Comparison of ENCODE assay signal across 1 cellular context in the genomic region with DNA sequence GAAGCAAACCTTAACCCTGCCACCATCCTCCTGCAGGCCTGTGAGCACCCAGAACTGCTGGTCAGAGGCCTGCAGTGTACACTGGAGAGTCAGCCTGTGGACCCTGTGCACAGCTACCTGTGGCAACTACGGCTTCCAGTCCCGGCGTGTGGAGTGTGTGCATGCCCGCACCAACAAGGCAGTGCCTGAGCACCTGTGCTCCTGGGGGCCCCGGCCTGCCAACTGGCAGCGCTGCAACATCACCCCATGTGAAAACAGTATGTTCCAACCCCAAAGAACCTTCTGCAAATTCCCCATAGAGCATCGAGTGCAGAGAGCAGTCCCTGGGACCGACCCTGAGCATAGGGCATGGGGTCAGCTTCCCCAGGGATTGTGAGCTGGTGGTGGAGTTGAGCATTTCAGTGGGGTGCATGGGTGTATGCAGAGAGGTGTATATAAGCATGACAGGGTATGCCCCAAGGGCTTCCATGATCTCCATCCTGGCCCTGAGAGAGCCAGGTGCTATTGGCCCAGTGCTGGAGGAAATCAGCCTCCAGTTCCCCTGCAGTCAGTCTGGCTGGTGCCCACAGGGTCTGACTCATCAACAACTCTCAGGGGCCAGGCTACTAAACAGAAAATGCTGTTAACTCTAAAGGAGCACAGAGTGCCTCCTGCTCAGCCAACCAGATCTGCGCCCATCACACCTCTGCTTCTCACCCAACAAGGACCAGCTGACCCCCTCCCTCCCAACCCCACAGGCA.
TF ChIP-seq lines count a peak whose summit lies in the region.

No MANE protein-coding gene starts in this region.

TF ChIP-seq in GM12878, 131 proteins besides CTCF, POLR2A, EP300 and RAD21 (continued from another document):
- TF ChIP-seq, protein P1, sequence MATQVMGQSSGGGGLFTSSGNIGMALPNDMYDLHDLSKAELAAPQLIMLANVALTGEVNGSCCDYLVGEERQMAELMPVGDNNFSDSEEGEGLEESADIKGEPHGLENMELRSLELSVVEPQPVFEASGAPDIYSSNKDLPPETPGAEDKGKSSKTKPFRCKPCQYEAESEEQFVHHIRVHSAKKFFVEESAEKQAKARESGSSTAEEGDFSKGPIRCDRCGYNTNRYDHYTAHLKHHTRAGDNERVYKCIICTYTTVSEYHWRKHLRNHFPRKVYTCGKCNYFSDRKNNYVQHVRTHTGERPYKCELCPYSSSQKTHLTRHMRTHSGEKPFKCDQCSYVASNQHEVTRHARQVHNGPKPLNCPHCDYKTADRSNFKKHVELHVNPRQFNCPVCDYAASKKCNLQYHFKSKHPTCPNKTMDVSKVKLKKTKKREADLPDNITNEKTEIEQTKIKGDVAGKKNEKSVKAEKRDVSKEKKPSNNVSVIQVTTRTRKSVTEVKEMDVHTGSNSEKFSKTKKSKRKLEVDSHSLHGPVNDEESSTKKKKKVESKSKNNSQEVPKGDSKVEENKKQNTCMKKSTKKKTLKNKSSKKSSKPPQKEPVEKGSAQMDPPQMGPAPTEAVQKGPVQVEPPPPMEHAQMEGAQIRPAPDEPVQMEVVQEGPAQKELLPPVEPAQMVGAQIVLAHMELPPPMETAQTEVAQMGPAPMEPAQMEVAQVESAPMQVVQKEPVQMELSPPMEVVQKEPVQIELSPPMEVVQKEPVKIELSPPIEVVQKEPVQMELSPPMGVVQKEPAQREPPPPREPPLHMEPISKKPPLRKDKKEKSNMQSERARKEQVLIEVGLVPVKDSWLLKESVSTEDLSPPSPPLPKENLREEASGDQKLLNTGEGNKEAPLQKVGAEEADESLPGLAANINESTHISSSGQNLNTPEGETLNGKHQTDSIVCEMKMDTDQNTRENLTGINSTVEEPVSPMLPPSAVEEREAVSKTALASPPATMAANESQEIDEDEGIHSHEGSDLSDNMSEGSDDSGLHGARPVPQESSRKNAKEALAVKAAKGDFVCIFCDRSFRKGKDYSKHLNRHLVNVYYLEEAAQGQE (IDR thresholded peaks at IDR 0.05; ENCODE audit: low read depth, low read length), result no peak
- TF ChIP-seq BMI1 (IDR thresholded peaks at IDR 0.05; ENCODE audit: borderline replicate concordance) (no peak), EED (IDR thresholded peaks at IDR 0.05; ENCODE audit: low read depth) (no peak), RFX5 (IDR thresholded peaks at IDR 0.05; ENCODE audit: low read depth, low read length) (no peak), SRF (IDR thresholded peaks at IDR 0.05; ENCODE audit: low read depth in 2 of 2, low read length in 2 of 2) (no peak), ZNF24 (IDR thresholded peaks at IDR 0.05) (no peak), NR2C2 (IDR thresholded peaks at IDR 0.05; ENCODE audit: borderline replicate concordance, control insufficient read depth, insufficient read length, low read depth) (no peak), FOXK2 (IDR thresholded peaks at IDR 0.05) (no peak), TBL1XR1 (IDR thresholded peaks at IDR 0.05; ENCODE audit: low read depth, low read length) (no peak), HCFC1 (IDR thresholded peaks at IDR 0.05; ENCODE audit: low read length) (no peak), TAF1 (IDR thresholded peaks at IDR 0.05; ENCODE audit: borderline replicate concordance, low read depth, low read length) (no peak), BHLHE40 (IDR thresholded peaks at IDR 0.05; ENCODE audit: borderline replicate concordance in 1 of 2, low read depth in 2 of 2, low read length in 1 of 2) (no peak), ZSCAN29 (IDR thresholded peaks at IDR 0.05) (no peak), HDAC6 (IDR thresholded peaks at IDR 0.05; ENCODE audit: unreplicated experiment) (no peak), CEBPB (IDR thresholded peaks at IDR 0.05; ENCODE audit: borderline replicate concordance in 1 of 2, low read depth in 2 of 2, low read length in 2 of 2) (no peak)
- TF ChIP-seq, protein P2, sequence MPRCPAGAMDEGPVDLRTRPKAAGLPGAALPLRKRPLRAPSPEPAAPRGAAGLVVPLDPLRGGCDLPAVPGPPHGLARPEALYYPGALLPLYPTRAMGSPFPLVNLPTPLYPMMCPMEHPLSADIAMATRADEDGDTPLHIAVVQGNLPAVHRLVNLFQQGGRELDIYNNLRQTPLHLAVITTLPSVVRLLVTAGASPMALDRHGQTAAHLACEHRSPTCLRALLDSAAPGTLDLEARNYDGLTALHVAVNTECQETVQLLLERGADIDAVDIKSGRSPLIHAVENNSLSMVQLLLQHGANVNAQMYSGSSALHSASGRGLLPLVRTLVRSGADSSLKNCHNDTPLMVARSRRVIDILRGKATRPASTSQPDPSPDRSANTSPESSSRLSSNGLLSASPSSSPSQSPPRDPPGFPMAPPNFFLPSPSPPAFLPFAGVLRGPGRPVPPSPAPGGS (IDR thresholded peaks at IDR 0.05; ENCODE audit: borderline replicate concordance, insufficient read depth, low read depth, low read length, poor library complexity, severe bottlenecking), result no peak
- TF ChIP-seq, protein P3, sequence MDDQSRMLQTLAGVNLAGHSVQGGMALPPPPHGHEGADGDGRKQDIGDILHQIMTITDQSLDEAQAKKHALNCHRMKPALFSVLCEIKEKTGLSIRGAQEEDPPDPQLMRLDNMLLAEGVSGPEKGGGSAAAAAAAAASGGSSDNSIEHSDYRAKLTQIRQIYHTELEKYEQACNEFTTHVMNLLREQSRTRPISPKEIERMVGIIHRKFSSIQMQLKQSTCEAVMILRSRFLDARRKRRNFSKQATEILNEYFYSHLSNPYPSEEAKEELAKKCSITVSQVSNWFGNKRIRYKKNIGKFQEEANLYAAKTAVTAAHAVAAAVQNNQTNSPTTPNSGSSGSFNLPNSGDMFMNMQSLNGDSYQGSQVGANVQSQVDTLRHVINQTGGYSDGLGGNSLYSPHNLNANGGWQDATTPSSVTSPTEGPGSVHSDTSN (IDR thresholded peaks at IDR 0.05; ENCODE audit: insufficient replicate concordance, low read depth, low read length), result no peak
- TF ChIP-seq, protein P4, sequence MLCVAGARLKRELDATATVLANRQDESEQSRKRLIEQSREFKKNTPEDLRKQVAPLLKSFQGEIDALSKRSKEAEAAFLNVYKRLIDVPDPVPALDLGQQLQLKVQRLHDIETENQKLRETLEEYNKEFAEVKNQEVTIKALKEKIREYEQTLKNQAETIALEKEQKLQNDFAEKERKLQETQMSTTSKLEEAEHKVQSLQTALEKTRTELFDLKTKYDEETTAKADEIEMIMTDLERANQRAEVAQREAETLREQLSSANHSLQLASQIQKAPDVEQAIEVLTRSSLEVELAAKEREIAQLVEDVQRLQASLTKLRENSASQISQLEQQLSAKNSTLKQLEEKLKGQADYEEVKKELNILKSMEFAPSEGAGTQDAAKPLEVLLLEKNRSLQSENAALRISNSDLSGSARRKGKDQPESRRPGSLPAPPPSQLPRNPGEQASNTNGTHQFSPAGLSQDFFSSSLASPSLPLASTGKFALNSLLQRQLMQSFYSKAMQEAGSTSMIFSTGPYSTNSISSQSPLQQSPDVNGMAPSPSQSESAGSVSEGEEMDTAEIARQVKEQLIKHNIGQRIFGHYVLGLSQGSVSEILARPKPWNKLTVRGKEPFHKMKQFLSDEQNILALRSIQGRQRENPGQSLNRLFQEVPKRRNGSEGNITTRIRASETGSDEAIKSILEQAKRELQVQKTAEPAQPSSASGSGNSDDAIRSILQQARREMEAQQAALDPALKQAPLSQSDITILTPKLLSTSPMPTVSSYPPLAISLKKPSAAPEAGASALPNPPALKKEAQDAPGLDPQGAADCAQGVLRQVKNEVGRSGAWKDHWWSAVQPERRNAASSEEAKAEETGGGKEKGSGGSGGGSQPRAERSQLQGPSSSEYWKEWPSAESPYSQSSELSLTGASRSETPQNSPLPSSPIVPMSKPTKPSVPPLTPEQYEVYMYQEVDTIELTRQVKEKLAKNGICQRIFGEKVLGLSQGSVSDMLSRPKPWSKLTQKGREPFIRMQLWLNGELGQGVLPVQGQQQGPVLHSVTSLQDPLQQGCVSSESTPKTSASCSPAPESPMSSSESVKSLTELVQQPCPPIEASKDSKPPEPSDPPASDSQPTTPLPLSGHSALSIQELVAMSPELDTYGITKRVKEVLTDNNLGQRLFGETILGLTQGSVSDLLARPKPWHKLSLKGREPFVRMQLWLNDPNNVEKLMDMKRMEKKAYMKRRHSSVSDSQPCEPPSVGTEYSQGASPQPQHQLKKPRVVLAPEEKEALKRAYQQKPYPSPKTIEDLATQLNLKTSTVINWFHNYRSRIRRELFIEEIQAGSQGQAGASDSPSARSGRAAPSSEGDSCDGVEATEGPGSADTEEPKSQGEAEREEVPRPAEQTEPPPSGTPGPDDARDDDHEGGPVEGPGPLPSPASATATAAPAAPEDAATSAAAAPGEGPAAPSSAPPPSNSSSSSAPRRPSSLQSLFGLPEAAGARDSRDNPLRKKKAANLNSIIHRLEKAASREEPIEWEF (IDR thresholded peaks at IDR 0.05; ENCODE audit: insufficient replicate concordance, low read depth, low read length), result no peak
